ENCODE assay signal across 8 cellular contexts in genomic region chr6:149648148-149649145, GRCh38. TPM values are rescaled to one million over a fixed set of nuclear protein-coding genes. Genes with fewer than 3 reads are reported as not detected.
DNase-seq lines count a peak whose midpoint lies in the region; ATAC-seq and TF ChIP-seq lines count a peak whose summit lies in the region.

KATNA1 (minus strand) TSS chr6:149648714; CDS start chr6:149638547, 10,167 bp downstream.

- peak within 1 kb of the TSS; percentile 70 for H3K27ac ChIP-seq in RWPE2 (ENCODE audit: poor library complexity, severe bottlenecking)

- H3K36me3 ChIP-seq in H7 (replicated peaks; ENCODE audit: control insufficient read depth, insufficient read depth, low read length): no peaks in the 10 kb centered on the region
- no peaks in the 10 kb centered on the region for H3K36me3 ChIP-seq in Loucy (ENCODE audit: insufficient read depth, low read length)
- 0 out of 2 replicates have a peak, but pooled peaks cover 5% of the 10 kb centered on the region for H3K36me3 ChIP-seq in RWPE2 (ENCODE audit: low read depth)

- no peaks in the 10 kb centered on the region for H3K9me2 ChIP-seq in Loucy (replicated peaks; ENCODE audit: low read depth, low read length)

- H3K9ac ChIP-seq in Loucy (ENCODE audit: low read depth, low read length, poor library complexity, severe bottlenecking): peak within 1 kb of the TSS; percentile 86

- H3K4me1 ChIP-seq in Loucy (ENCODE audit: insufficient read depth, low read length, poor library complexity, severe bottlenecking): peaks cover 28% of the 10 kb centered on the region
- peaks cover 14% of the 10 kb centered on the region for H3K4me1 ChIP-seq in RWPE2 (ENCODE audit: insufficient read depth, poor library complexity, severe bottlenecking)

- H3K36me3 Mint-ChIP-seq in nephron (ENCODE audit: low read depth): no peaks in the 10 kb centered on the region

- H3K27me3 Mint-ChIP-seq in nephron (ENCODE audit: low read depth): no peaks in the 10 kb centered on the region

- ATAC-seq in RWPE2 (ENCODE audit: low read depth): peak; percentile 95
- peak; percentile 95 for ATAC-seq in stimulated activated naive CD8-positive, alpha-beta T cell treated with anti-CD3 and anti-CD28 coated beads, Interleukin-15, Interleukin-2, amounts not matched to agents 100 U/mL and 50 U/mL, for 24 hours

- H3K9me3 ChIP-seq in Loucy (ENCODE audit: insufficient read depth, low read depth, low read length) (no peaks in the 10 kb centered on the region), RWPE2 (ENCODE audit: severe bottlenecking) (no peaks in the 10 kb centered on the region)

- peak within 1 kb of the TSS; percentile 63 to 88 (median 68) for H3K27ac Mint-ChIP-seq in nephron

- H3K4me2 ChIP-seq in Loucy (ENCODE audit: low read depth, low read length, poor library complexity, severe bottlenecking): peak within 1 kb of the TSS; percentile 80

- H3K9me3 Mint-ChIP-seq in nephron: no peaks in the 10 kb centered on the region

- H3K4me3 Mint-ChIP-seq in nephron: peak within 1 kb of the TSS; percentile 88 to 95 (median 92)

- TF ChIP-seq CTCF in Loucy (conservative IDR thresholded peaks at IDR 0.05; ENCODE audit: low read length) (no peak), RWPE2 (IDR thresholded peaks at IDR 0.05; ENCODE audit: poor library complexity, severe bottlenecking) (no peak), fibroblast of the aortic adventitia (IDR thresholded peaks at IDR 0.05; ENCODE audit: insufficient read depth, low read length) (no peak), nephron (IDR thresholded peaks at IDR 0.05; ENCODE audit: unreplicated experiment in 3 of 3) (no peak)

- H3K4me3 ChIP-seq in H7 (ENCODE audit: insufficient read depth, low read depth, low read length) (peak within 1 kb of the TSS; percentile 89), Loucy (ENCODE audit: low read length, poor library complexity, severe bottlenecking) (peak within 1 kb of the TSS; percentile 91), RWPE2 (ENCODE audit: severe bottlenecking) (peak within 1 kb of the TSS; percentile 92), fibroblast of the aortic adventitia (ENCODE audit: low read depth, low read length) (peak within 1 kb of the TSS; percentile 97)

- H3K27me3 ChIP-seq in H7 (ENCODE audit: control insufficient read depth, insufficient read depth, low read length) (no peaks in the 10 kb centered on the region), Loucy (ENCODE audit: insufficient read depth, low read length, poor library complexity, severe bottlenecking) (no peaks in the 10 kb centered on the region), RWPE2 (ENCODE audit: insufficient read depth, poor library complexity, severe bottlenecking) (no peaks in the 10 kb centered on the region)

- H3F3A ChIP-seq in Loucy (ENCODE audit: low read depth): no peaks in the 10 kb centered on the region; the same call in 1 of the 2 replicates

- H3K79me2 ChIP-seq in Loucy (ENCODE audit: insufficient read depth, low read length): peaks cover 45% of the 10 kb centered on the region

- peaks cover 13% of the 10 kb centered on the region for H3K4me1 Mint-ChIP-seq in nephron

- DNase-seq in ELR (ENCODE audit: low read depth) (peak; percentile 90), H7 (peak; percentile 97), RWPE2 (ENCODE audit: low spot score) (peak; percentile 92), fibroblast of the aortic adventitia (ENCODE audit: low read depth) (peak; percentile 72)
- peak; percentile 81 for DNase-seq in activated effector memory CD4-positive, alpha-beta T cell treated with Interleukin-2 at 50 U/mL for 16 hours
- DNase-seq in stimulated activated naive CD8-positive, alpha-beta T cell treated with anti-CD3 and anti-CD28 coated beads, Interleukin-15, Interleukin-2, amounts not matched to agents 100 U/mL and 50 U/mL, for 24 hours: peak; percentile 92

- peaks cover 10% of the 10 kb centered on the region for H4K20me1 ChIP-seq in Loucy (ENCODE audit: insufficient read depth, low read length, poor library complexity, severe bottlenecking)

- H2AFZ ChIP-seq in Loucy (ENCODE audit: low read length): peak within 1 kb of the TSS; percentile 100

RNA-seq across cellular contexts. Expression of gene KATNA1, which starts in this region (rescaled TPM):
- total RNA-seq in H7 (2014; rRNA removed; shearing (Covaris generic)): 24.9 and 27.2 TPM in 2 replicates
- total RNA-seq in fibroblast of the aortic adventitia (ENCODE audit: low replicate concordance): 26.7 and 32.3 TPM in 2 replicates

Comparison
In these comparisons a context has a peak if more than half of its experiments do, and no peak if none do; other contexts are left out.
1. Peak in every context shown above with its lines: DNase-seq, ATAC-seq, H3K4me3 ChIP-seq and H3K27ac ChIP-seq.